8 cellular contexts compared by ENCODE assay signal in genomic region chr20:33673411-33674293, GRCh38.
A peak's percentile ranks its signal among the peaks of the same experiment; 100 is the strongest.
DNase-seq lines count a peak whose midpoint lies in the region; ATAC-seq and TF ChIP-seq lines count a peak whose summit lies in the region.

No MANE protein-coding gene starts in this region.

- ATAC-seq in GM18909 (IDR thresholded peaks at IDR 0.05; ENCODE audit: poor library complexity, unreplicated experiment) (peak; percentile 48), HG03280 (IDR thresholded peaks at IDR 0.05; ENCODE audit: unreplicated experiment) (no peak)
- no peak for ATAC-seq in effector memory CD8-positive, alpha-beta T cell (replicated peaks)

- 0 out of 2 replicates have a peak overlapping the region, but pooled peaks have one; percentile 2 for H3K27ac ChIP-seq in ACC112 (ENCODE audit: low read depth, low read length)

- H3K27ac Mint-ChIP-seq in effector memory CD8-positive, alpha-beta T cell = peak overlapping the region; percentile 86 to 91
- H3K27ac Mint-ChIP-seq in nephron = peak overlapping the region; percentile 39 to 59 (median 48)

- peaks cover 21 to 24% of the 10 kb centered on the region in 2 donors for H3K4me1 Mint-ChIP-seq in effector memory CD8-positive, alpha-beta T cell (ENCODE audit: low read depth in 2 of 2)
- peaks cover 62% of the 10 kb centered on the region for H3K4me1 Mint-ChIP-seq in nephron

- peaks cover 13% of the 10 kb centered on the region for H3K79me2 ChIP-seq in ACC112 (ENCODE audit: control insufficient read depth, insufficient read depth, low read length, unreplicated experiment)

- no peak for TF ChIP-seq CTCF in nephron (IDR thresholded peaks at IDR 0.05; ENCODE audit: unreplicated experiment in 3 of 3)

- no peaks in the 10 kb centered on the region for H3K27me3 Mint-ChIP-seq in effector memory CD8-positive, alpha-beta T cell
- H3K27me3 Mint-ChIP-seq in nephron (ENCODE audit: low read depth) = no peaks in the 10 kb centered on the region

- H3K36me3 ChIP-seq in ACC112 (ENCODE audit: insufficient read depth, low read length) = 0 out of 2 replicates have a peak, but pooled peaks cover 8% of the 10 kb centered on the region

- no peak overlapping the region for H2AFZ ChIP-seq in ACC112 (ENCODE audit: low read length, unreplicated experiment)

- H3K4me1 ChIP-seq in ACC112 (ENCODE audit: control insufficient read depth, insufficient read depth, low read length, unreplicated experiment) = peaks cover 22% of the 10 kb centered on the region

- H3K27me3 ChIP-seq in ACC112 (ENCODE audit: insufficient read depth, low read length) = no peaks in the 10 kb centered on the region

- peak overlapping the region; percentile 88 for H3K4me3 ChIP-seq in ACC112 (ENCODE audit: low read depth, low read length)

- DNase-seq in OCI-M1 (lab: John Stamatoyannopoulos, UW) (peak; percentile 28), NCI-H446 (lab: John Stamatoyannopoulos, UW) (no peak), medulla oblongata (ENCODE audit: extremely low spot score) (no peak)
- DNase-seq in effector memory CD8-positive, alpha-beta T cell = no peak

- peaks cover 4% of the 10 kb centered on the region for H3K36me3 Mint-ChIP-seq in effector memory CD8-positive, alpha-beta T cell (ENCODE audit: insufficient read depth)
- H3K36me3 Mint-ChIP-seq in nephron (ENCODE audit: low read depth) = peaks cover 5% of the 10 kb centered on the region

- H3K9me3 Mint-ChIP-seq in effector memory CD8-positive, alpha-beta T cell = no peaks in the 10 kb centered on the region
- H3K9me3 Mint-ChIP-seq in nephron = no peaks in the 10 kb centered on the region

- H3K4me3 Mint-ChIP-seq in effector memory CD8-positive, alpha-beta T cell = peak overlapping the region; percentile 88 to 90
- H3K4me3 Mint-ChIP-seq in nephron = peak overlapping the region; percentile 86 to 93 (median 89)
